ENCODE assay signal across 23 cellular contexts in genomic region chr2:105903051-105903674, GRCh38.
"Had no signal": no experiment of that assay in that cellular context is flagged by ENCODE, and none has a peak within 500 bp of the region (broad histone marks: within the 10 kb centered on the region; RNA-seq: fewer than 3 reads in every experiment).

No MANE protein-coding gene starts in this region.

- H3K27ac ChIP-seq: body of pancreas, cardiac muscle cell, lower lobe of right lung, pancreas, testis, upper lobe of left lung had no signal

- H3K27ac Mint-ChIP-seq: activated naive CD4-positive, alpha-beta T cell treated with anti-CD3 and anti-CD28 coated beads, Interleukin-2, amount 10 ng/mL, durations not matched to agents 7 days and 5 days; stimulated activated memory B cell treated with anti-CD40 and anti-IgM and Interleukin-4, amounts not matched to agents 10 μg/mL and 1 μg/mL and 100 μg/mL, for 72 hours had no signal

- ATAC-seq: activated T-cell treated with anti-CD3 and anti-CD28 coated beads, Interleukin-2, amount 50 U/mL, for 4 hours; body of pancreas; left colon; lower lobe of right lung; mucosa of descending colon; pancreas; right cardiac atrium; stimulated activated memory B cell treated with anti-CD40 and anti-IgM and Interleukin-4, amounts not matched to agents 10 μg/mL and 1 μg/mL and 100 μg/mL, for 72 hours had no signal

- H3K9me3 ChIP-seq: body of pancreas, lower lobe of right lung, pancreas, testis, upper lobe of left lung had no signal

- H3K4me3 ChIP-seq: body of pancreas, cardiac muscle cell, lower lobe of right lung, mucosa of descending colon, pancreas, testis, upper lobe of left lung had no signal

- H3K27me3 ChIP-seq: body of pancreas, cardiac muscle cell, pancreas, testis, upper lobe of left lung had no signal

- H3K4me3 Mint-ChIP-seq: activated naive CD4-positive, alpha-beta T cell treated with anti-CD3 and anti-CD28 coated beads, Interleukin-2, amount 10 ng/mL, durations not matched to agents 7 days and 5 days; activated T-cell treated with anti-CD3 and anti-CD28 coated beads, Interleukin-2, amount 50 U/mL, for 4 hours; naive B cell; stimulated activated memory B cell treated with anti-CD40 and anti-IgM and Interleukin-4, amounts not matched to agents 10 μg/mL and 1 μg/mL and 100 μg/mL, for 72 hours had no signal

- DNase-seq: activated CD4-positive, alpha-beta T cell treated with anti-CD3 and anti-CD28 coated beads, Interleukin-2, amount 50 U/mL, for 1 hour; activated CD8-positive, alpha-beta memory T cell treated with anti-CD3 and anti-CD28 coated beads for 24 hours; activated CD8-positive, alpha-beta memory T cell treated with anti-CD3 and anti-CD28 coated beads, Interleukin-2, amount 50 U/mL, for 4 hours; activated effector memory CD4-positive, alpha-beta T cell treated with anti-CD3 and anti-CD28 coated beads, Interleukin-2, amount 50 U/mL, for 16 hours; activated naive CD4-positive, alpha-beta T cell treated with anti-CD3 and anti-CD28 coated beads, Interleukin-2, amount 10 ng/mL, durations not matched to agents 7 days and 5 days; activated T-cell treated with anti-CD3 and anti-CD28 coated beads, Interleukin-2, amount 50 U/mL, for 4 hours; anterior cingulate cortex; body of pancreas; foreskin fibroblast; left colon; lower lobe of right lung; mesendoderm; mucosa of descending colon; naive B cell; pancreas; right cardiac atrium; small intestine; stimulated activated CD4-positive, alpha-beta T cell treated with anti-CD3 and anti-CD28 coated beads, Interleukin-2, amount 100 ng/mL, for 24 hours; SW 1271; testis; upper lobe of left lung had no signal

- H3K4me1 ChIP-seq: body of pancreas, lower lobe of right lung, pancreas, testis, upper lobe of left lung had no signal

- H3K27me3 Mint-ChIP-seq: activated naive CD4-positive, alpha-beta T cell treated with anti-CD3 and anti-CD28 coated beads, Interleukin-2, amount 10 ng/mL, durations not matched to agents 7 days and 5 days; naive B cell; stimulated activated memory B cell treated with anti-CD40 and anti-IgM and Interleukin-4, amounts not matched to agents 10 μg/mL and 1 μg/mL and 100 μg/mL, for 72 hours had no signal

- H3K36me3 ChIP-seq: cardiac muscle cell, lower lobe of right lung, pancreas, upper lobe of left lung had no signal
